In the genomic region with DNA sequence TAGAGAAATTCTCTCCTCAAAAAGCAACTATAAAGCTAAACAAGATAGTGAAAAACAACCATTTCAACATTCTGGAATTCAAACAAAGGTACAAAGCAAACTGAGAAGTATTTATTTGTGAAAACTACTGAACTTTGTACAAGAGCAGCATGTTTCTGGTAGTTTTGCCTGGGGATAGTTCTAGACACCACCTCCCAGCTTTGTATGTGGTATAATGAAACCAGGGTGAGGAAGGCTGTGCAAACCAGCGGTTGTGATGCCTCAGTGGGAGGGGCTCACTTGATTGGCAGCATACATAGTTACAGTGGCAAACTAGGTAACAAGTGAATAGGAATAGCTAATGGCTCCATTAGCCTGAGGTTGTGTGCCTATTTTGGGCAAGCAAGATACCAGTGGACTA, we compare ENCODE assay signal across 26 cellular contexts. TPM values are rescaled to one million over a fixed set of nuclear protein-coding genes. Genes with fewer than 3 reads are reported as not detected.
DNase-seq lines count a peak whose midpoint lies in the region; ATAC-seq, FAIRE-seq and TF ChIP-seq lines count a peak whose summit lies in the region.
"Had no signal": no experiment of that assay in that cellular context is flagged by ENCODE, and none has a peak within 500 bp of the region (broad histone marks: within the 10 kb centered on the region; RNA-seq: fewer than 3 reads in every experiment).

No MANE protein-coding gene starts in this region.

- no peak for TF ChIP-seq CTCF in chondrocyte (IDR thresholded peaks at IDR 0.05)

- H3K27ac Mint-ChIP-seq in chondrocyte (ENCODE audit: unreplicated experiment) = no peak overlapping the region
- H3K27ac Mint-ChIP-seq: CD8-positive, alpha-beta T cell had no signal

- no peaks in the 10 kb centered on the region for H3K27me3 ChIP-seq in right cardiac atrium (ENCODE audit: control insufficient read depth, insufficient read depth)

- FAIRE-seq in colon (lab: Jason Lieb, UNC) = peak; percentile 36

- peaks cover 3% of the 10 kb centered on the region for H3K4me1 Mint-ChIP-seq in chondrocyte (ENCODE audit: low read depth)

- no peaks in the 10 kb centered on the region for H3K9me3 ChIP-seq in right cardiac atrium (ENCODE audit: control insufficient read depth, low read length)

- no peaks in the 10 kb centered on the region for H3K4me1 ChIP-seq in right cardiac atrium (ENCODE audit: control insufficient read depth, insufficient read depth, low read length)

- no peak overlapping the region for H3K4me3 ChIP-seq in right cardiac atrium (ENCODE audit: low read length)

- DNase-seq in ELF-1 (ENCODE audit: low read depth, low spot score) (peak; percentile 72), HuH-7.5 (ENCODE audit: low spot score) (peak; percentile 5), iPS-NIHi7 (ENCODE audit: extremely low spot score) (peak; percentile 17), right cardiac atrium (no peak), chondrocyte (ENCODE audit: low spot score) (no peak), DMS79 (lab: John Stamatoyannopoulos, UW) (no peak)
- DNase-seq: 8988T; AML-193; C1 segment of cervical spinal cord; Calu3; CD8-positive, alpha-beta T cell; DMS153; GDM1; HCEC 1CT; KG1; NCI-H1092 treated with DMSO at 0.1 percent for 48 hours; NCI-H1436 treated with DMSO at 0.1 percent for 48 hours; NCI-H1930; NCI-H748 treated with DMSO at 0.1 percent for 48 hours; NK-92 treated with Interleukin-12 subunit alpha and Interleukin-12 subunit beta, amount 100 ng/mL, for 24 hours had no signal

- intact Hi-C loops in right cardiac atrium (cut with DNase I) = no loop called here

- no peak for ATAC-seq in GM21381 (IDR thresholded peaks at IDR 0.05; ENCODE audit: unreplicated experiment)
- ATAC-seq in right cardiac atrium = no peak
- ATAC-seq: CD8-positive, alpha-beta T cell; Panc1; SK-N-SH treated with all-trans-retinoic acid at 6 μM for 48 hours had no signal

- H3K9me3 Mint-ChIP-seq in chondrocyte (ENCODE audit: low read depth) = no peaks in the 10 kb centered on the region
- H3K9me3 Mint-ChIP-seq: CD8-positive, alpha-beta T cell had no signal

- H3K4me3 Mint-ChIP-seq in chondrocyte (ENCODE audit: unreplicated experiment) = no peak overlapping the region
- H3K4me3 Mint-ChIP-seq: CD8-positive, alpha-beta T cell had no signal

- WGBS in right cardiac atrium = 50% methylated on average over 1 of the region's 1 CpG

- no peaks in the 10 kb centered on the region for H3K36me3 Mint-ChIP-seq in chondrocyte (ENCODE audit: low read depth)
- H3K36me3 Mint-ChIP-seq: CD8-positive, alpha-beta T cell had no signal

- H3K27ac ChIP-seq in right cardiac atrium (ENCODE audit: low read length) = no peak overlapping the region

- peaks cover 2% of the 10 kb centered on the region for H3K27me3 Mint-ChIP-seq in chondrocyte (ENCODE audit: low read depth)

RNA-seq across cellular contexts. Expression of gene FRMD7, which starts 18.6 kb away (rescaled TPM):
- total RNA-seq in right cardiac atrium (not detected), chondrocyte (0.21 to 0.34 TPM (median 0.25 TPM) in 3 replicates)
- polyA plus RNA-seq in right cardiac atrium = 0.05 TPM
- total RNA-seq: Calu3; CD8-positive, alpha-beta T cell; Daoy; NCI-H460 had no signal

Comparison
In these comparisons a context has a peak if more than half of its experiments do, and no peak if none do; other contexts are left out.
1. DNase-seq: peak in ELF-1 (single experiment), HuH-7.5 (single experiment) and iPS-NIHi7 (single experiment); none in right cardiac atrium (0 of 3), chondrocyte (single experiment) and DMS79 (single experiment).